ENCODE assay signal across 8 cellular contexts in the genomic region with DNA sequence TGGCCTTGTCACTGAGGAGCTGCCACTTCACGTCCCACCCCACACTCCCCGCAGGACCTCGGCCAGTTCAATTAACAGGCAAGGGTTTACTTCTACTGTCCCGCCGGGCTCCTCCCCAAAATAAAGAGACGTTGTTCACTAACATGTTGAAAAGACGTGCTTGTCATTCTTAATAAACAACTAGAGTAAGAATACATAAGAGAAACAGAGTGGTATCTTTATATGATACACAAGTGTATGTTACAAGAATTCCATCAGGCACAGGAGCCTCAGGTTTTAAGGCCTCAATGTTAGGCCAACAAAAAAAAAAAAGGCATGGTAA. TPM values are rescaled to one million over a fixed set of nuclear protein-coding genes. Genes with fewer than 3 reads are reported as not detected.
DNase-seq lines count a peak whose midpoint lies in the region; ATAC-seq and TF ChIP-seq lines count a peak whose summit lies in the region.

No MANE protein-coding gene starts in this region.

- TF ChIP-seq CTCF in HFFc6 (IDR thresholded peaks at IDR 0.05): no peak

- ATAC-seq in right cardiac atrium (no peak), HG03159 (IDR thresholded peaks at IDR 0.05; ENCODE audit: unreplicated experiment) (no peak), left colon (no peak)

- H3K4me1 ChIP-seq in right cardiac atrium (ENCODE audit: control insufficient read depth, insufficient read depth, low read length): peaks cover 8% of the 10 kb centered on the region

- peaks cover 3% of the 10 kb centered on the region; the same call in 1 of the 2 replicates for H3K9me3 Mint-ChIP-seq in HFFc6
- no peaks in the 10 kb centered on the region for H3K9me3 Mint-ChIP-seq in activated CD4-positive, alpha-beta memory T cell treated with anti-CD3 and anti-CD28 coated beads for 36 hours

- CTCF ChIA-PET in activated CD4-positive, alpha-beta memory T cell treated with anti-CD3 and anti-CD28 coated beads for 36 hours (lab: Charles Lee): interaction anchor here (0.6 to 1.8 kb wide), 8 partner anchors 9 to 64 kb away, joined by 3 to 13 read pairs (median 4); partner anchors contain the start of genes P4HTM and QRICH1

- intact Hi-C loops in activated CD4-positive, alpha-beta memory T cell treated with anti-CD3 and anti-CD28 coated beads for 36 hours (cut with micrococcal nuclease): loop anchor here (1.0 to 10.0 kb wide), 6 partner anchors 8 to 415 kb away; partner anchors contain the start of genes RHOA, TCTA and USP4
- intact Hi-C loops in right cardiac atrium (cut with DNase I) (no loop called here), left colon (cut with DNase I, micrococcal nuclease) (no loop called here)

- POLR2A ChIA-PET in activated CD4-positive, alpha-beta memory T cell treated with anti-CD3 and anti-CD28 coated beads for 36 hours (lab: Charles Lee): interaction anchor here (0.6 to 1.9 kb wide), 8 partner anchors 9 to 1934 kb away, joined by 3 to 21 read pairs (median 6); partner anchors contain the start of genes QRICH1, USP19 and WDR6

- H3K36me3 Mint-ChIP-seq in HFFc6 (ENCODE audit: low read depth): peaks cover 57% of the 10 kb centered on the region
- H3K36me3 Mint-ChIP-seq in activated CD4-positive, alpha-beta memory T cell treated with anti-CD3 and anti-CD28 coated beads for 36 hours: peaks cover 58% of the 10 kb centered on the region

- peaks cover 14% of the 10 kb centered on the region for H3K27me3 Mint-ChIP-seq in HFFc6 (ENCODE audit: insufficient read depth)
- no peaks in the 10 kb centered on the region for H3K27me3 Mint-ChIP-seq in activated CD4-positive, alpha-beta memory T cell treated with anti-CD3 and anti-CD28 coated beads for 36 hours

- H3K4me3 ChIP-seq in right cardiac atrium (ENCODE audit: low read length): no peak overlapping the region
- peak overlapping the region; percentile 43 to 74 (median 64) for H3K4me3 ChIP-seq in skin epidermis

- H3K27ac ChIP-seq in right cardiac atrium (ENCODE audit: low read length): peak overlapping the region; percentile 49
- peak overlapping the region in 19 of 21 experiments; percentile 39 to 98 (median 92) for H3K27ac ChIP-seq in skin epidermis

- DNase-seq in HFFc6: no peak
- DNase-seq in activated CD4-positive, alpha-beta memory T cell treated with anti-CD3 and anti-CD28 coated beads for 36 hours: no peak
- DNase-seq in right cardiac atrium: no peak
- DNase-seq in 8988T: no peak
- DNase-seq in MV-4-11 (lab: John Stamatoyannopoulos, UW): no peak
- no peak for DNase-seq in left colon

- WGBS in right cardiac atrium: 3% methylated on average over 7 of the region's 7 CpGs

- H3K27me3 ChIP-seq in right cardiac atrium (ENCODE audit: control insufficient read depth, insufficient read depth): no peaks in the 10 kb centered on the region

- peaks cover 63% of the 10 kb centered on the region for H3K4me1 Mint-ChIP-seq in HFFc6 (ENCODE audit: low read depth)
- H3K4me1 Mint-ChIP-seq in activated CD4-positive, alpha-beta memory T cell treated with anti-CD3 and anti-CD28 coated beads for 36 hours (ENCODE audit: low read depth): peaks cover 42% of the 10 kb centered on the region

- H3K4me3 Mint-ChIP-seq in HFFc6: peak overlapping the region; percentile 95
- H3K4me3 Mint-ChIP-seq in activated CD4-positive, alpha-beta memory T cell treated with anti-CD3 and anti-CD28 coated beads for 36 hours: peak overlapping the region; percentile 86

- no peaks in the 10 kb centered on the region for H3K9me3 ChIP-seq in right cardiac atrium (ENCODE audit: control insufficient read depth, low read length)

- peak overlapping the region; percentile 92 for H3K27ac Mint-ChIP-seq in HFFc6
- H3K27ac Mint-ChIP-seq in activated CD4-positive, alpha-beta memory T cell treated with anti-CD3 and anti-CD28 coated beads for 36 hours: peak overlapping the region; percentile 89

RNA-seq across cellular contexts. Expression of gene IMPDH2, which starts 0.3 kb away (rescaled TPM):
- 100 to 1,000 TPM; 195 to 228 (median 202) TPM for total RNA-seq in HFFc6 (2021; fragmentation: NEBNext Ultra II Directional; extraction: Animal tissue kit (Norgen Biotek cat#: 25700))
- 100 to 1,000 TPM; 430 to 454 TPM for total RNA-seq in activated CD4-positive, alpha-beta memory T cell treated with anti-CD3 and anti-CD28 coated beads for 36 hours
- total RNA-seq in right cardiac atrium (10 to 100 TPM; 50.5 to 62.6 (median 60.5) TPM), left colon (100 to 1,000 TPM; 102 to 122 TPM)
- polyA plus RNA-seq in right cardiac atrium: 34.7 TPM

RNA-seq across cellular contexts. Expression of gene NDUFAF3, which starts 7.6 kb away (rescaled TPM):
- total RNA-seq in HFFc6 (2021; fragmentation: NEBNext Ultra II Directional; extraction: Animal tissue kit (Norgen Biotek cat#: 25700)): 100 to 1,000 TPM; 129 to 164 (median 153) TPM
- 100 to 1,000 TPM; 101 to 106 TPM for total RNA-seq in activated CD4-positive, alpha-beta memory T cell treated with anti-CD3 and anti-CD28 coated beads for 36 hours
- total RNA-seq in right cardiac atrium (100 to 1,000 TPM; 164 to 188 (median 173) TPM), left colon (10 to 100 TPM; 65.2 to 70.1 TPM)
- 220 TPM for polyA plus RNA-seq in right cardiac atrium

RNA-seq across cellular contexts. Expression of gene DALRD3, which starts 11.1 kb away (rescaled TPM):
- 10 to 100 TPM; 25.3 to 33.9 (median 29.5) TPM for total RNA-seq in HFFc6 (2021; fragmentation: NEBNext Ultra II Directional; extraction: Animal tissue kit (Norgen Biotek cat#: 25700))
- 10 to 100 TPM; 26.2 to 26.5 TPM for total RNA-seq in activated CD4-positive, alpha-beta memory T cell treated with anti-CD3 and anti-CD28 coated beads for 36 hours
- total RNA-seq in right cardiac atrium (10 to 100 TPM in 2 of 4 donors, 1 to 10 TPM in 2; 7.5 to 10.4 (median 10.0) TPM), left colon (10 to 100 TPM; 19.2 to 20.5 TPM)
- 8.3 TPM for polyA plus RNA-seq in right cardiac atrium

RNA-seq across cellular contexts. Expression of gene WDR6, which starts 22.3 kb away (rescaled TPM):
- 100 to 1,000 TPM; 107 to 123 (median 115) TPM for total RNA-seq in HFFc6 (2021; fragmentation: NEBNext Ultra II Directional; extraction: Animal tissue kit (Norgen Biotek cat#: 25700))
- 100 to 1,000 TPM; 139 to 144 TPM for total RNA-seq in activated CD4-positive, alpha-beta memory T cell treated with anti-CD3 and anti-CD28 coated beads for 36 hours
- total RNA-seq in right cardiac atrium: 100 to 1,000 TPM in 1 of 4 donors, 10 to 100 TPM in 3; 77.3 to 109 (median 90.1) TPM
- 65.3 TPM for polyA plus RNA-seq in right cardiac atrium
- 100 to 1,000 TPM; 114 to 121 TPM for total RNA-seq in left colon

RNA-seq across cellular contexts. Expression of gene P4HTM, which starts 39.5 kb away (rescaled TPM):
- total RNA-seq in HFFc6 (2021; fragmentation: NEBNext Ultra II Directional; extraction: Animal tissue kit (Norgen Biotek cat#: 25700)): 10 to 100 TPM; 29.1 to 41.4 (median 31.6) TPM
- total RNA-seq in activated CD4-positive, alpha-beta memory T cell treated with anti-CD3 and anti-CD28 coated beads for 36 hours: 10 to 100 TPM; 32.7 to 32.8 TPM
- 10 to 100 TPM; 39.1 to 42.8 (median 39.5) TPM for total RNA-seq in right cardiac atrium
- 24.9 TPM for polyA plus RNA-seq in right cardiac atrium
- total RNA-seq in left colon: 10 to 100 TPM; 33.8 to 47.3 TPM
